ENCODE assay signal across 22 cellular contexts in genomic region chr16:68770671-68771070, GRCh38. TPM values are rescaled to one million over a fixed set of nuclear protein-coding genes. Genes with fewer than 3 reads are reported as not detected.
"Had no signal": no experiment of that assay in that cellular context is flagged by ENCODE, and none has a peak within 500 bp of the region (broad histone marks: within the 10 kb centered on the region; RNA-seq: fewer than 3 reads in every experiment).

No MANE protein-coding gene starts in this region.

- H3K4me3 ChIP-seq: coronary artery, gastrocnemius medialis, left lung, ovary, right lobe of liver, transverse colon, vagina had no signal

- H3K36me3 Mint-ChIP-seq: activated CD8-positive, alpha-beta memory T cell treated with anti-CD3 and anti-CD28 coated beads, Interleukin-2, amount 10 ng/mL, durations not matched to agents 7 days and 5 days had no signal

- H3K9me3 ChIP-seq: gastrocnemius medialis, left lung, ovary, right lobe of liver, transverse colon, vagina had no signal

- H3K27ac Mint-ChIP-seq: activated CD4-positive, alpha-beta memory T cell treated with anti-CD3 and anti-CD28 coated beads, Interleukin-2, amount 10 ng/mL, durations not matched to agents 7 days and 5 days; activated CD8-positive, alpha-beta memory T cell treated with anti-CD3 and anti-CD28 coated beads, Interleukin-2, amount 10 ng/mL, durations not matched to agents 7 days and 5 days; activated T-helper 17 cell treated with anti-CD3 and anti-CD28 coated beads, Interleukin-2, amount 50 U/mL, for 72 hours; stimulated activated naive CD8-positive, alpha-beta T cell treated with anti-CD3 and anti-CD28 coated beads, Interleukin-15, Interleukin-2, amounts not matched to agents 100 ng/mL and 50 ng/mL, for 24 hours had no signal

- H3K27ac ChIP-seq: brain microvascular endothelial cell, coronary artery, gastrocnemius medialis, left lung, ovary, right lobe of liver, transverse colon, vagina had no signal

- DNase-seq: activated CD4-positive, alpha-beta memory T cell treated with anti-CD3 and anti-CD28 coated beads, Interleukin-2, amount 10 ng/mL, durations not matched to agents 7 days and 5 days; activated CD4-positive, alpha-beta T cell treated with anti-CD3 and anti-CD28 coated beads for 48 hours; activated CD4-positive, CD25-positive, alpha-beta regulatory T cell; activated CD8-positive, alpha-beta memory T cell treated with anti-CD3 and anti-CD28 coated beads, Interleukin-2, amount 10 ng/mL, durations not matched to agents 7 days and 5 days; activated naive CD4-positive, alpha-beta T cell; aorta; brain microvascular endothelial cell; gastrocnemius medialis; left lung; midbrain; ovary; right lobe of liver; small intestine; stimulated activated CD4-positive, alpha-beta T cell treated with anti-CD3 and anti-CD28 coated beads, Interleukin-15, amount 100 ng/mL, for 24 hours; stimulated activated CD4-positive, alpha-beta T cell treated with anti-CD3 and anti-CD28 coated beads, Interleukin-2, amount 100 ng/mL, for 48 hours; T-helper 2 cell; transverse colon had no signal

- H3K4me1 ChIP-seq: gastrocnemius medialis, right lobe of liver, transverse colon, vagina had no signal

- H3K36me3 ChIP-seq: brain microvascular endothelial cell, gastrocnemius medialis, left lung, ovary, transverse colon, vagina had no signal

- ATAC-seq: activated CD8-positive, alpha-beta memory T cell treated with anti-CD3 and anti-CD28 coated beads, Interleukin-2, amount 10 ng/mL, durations not matched to agents 7 days and 5 days; activated T-helper 17 cell treated with anti-CD3 and anti-CD28 coated beads, Interleukin-2, amount 50 U/mL, for 72 hours; gastrocnemius medialis; left lung had no signal

- H3K4me3 Mint-ChIP-seq: activated CD4-positive, alpha-beta memory T cell treated with anti-CD3 and anti-CD28 coated beads, Interleukin-2, amount 10 ng/mL, durations not matched to agents 7 days and 5 days; activated CD8-positive, alpha-beta memory T cell treated with anti-CD3 and anti-CD28 coated beads, Interleukin-2, amount 10 ng/mL, durations not matched to agents 7 days and 5 days; activated T-helper 17 cell treated with anti-CD3 and anti-CD28 coated beads, Interleukin-2, amount 50 U/mL, for 72 hours; stimulated activated naive CD8-positive, alpha-beta T cell treated with anti-CD3 and anti-CD28 coated beads, Interleukin-15, Interleukin-2, amounts not matched to agents 100 ng/mL and 50 ng/mL, for 24 hours had no signal

- H3K27me3 ChIP-seq: brain microvascular endothelial cell, gastrocnemius medialis, left lung, ovary, right lobe of liver, transverse colon, vagina had no signal

- H3K9me3 Mint-ChIP-seq: activated CD4-positive, alpha-beta memory T cell treated with anti-CD3 and anti-CD28 coated beads, Interleukin-2, amount 10 ng/mL, durations not matched to agents 7 days and 5 days; activated T-helper 17 cell treated with anti-CD3 and anti-CD28 coated beads, Interleukin-2, amount 50 U/mL, for 72 hours; stimulated activated naive CD8-positive, alpha-beta T cell treated with anti-CD3 and anti-CD28 coated beads, Interleukin-15, Interleukin-2, amounts not matched to agents 100 ng/mL and 50 ng/mL, for 24 hours had no signal

RNA-seq across cellular contexts. Expression of gene CDH1, which starts 33.6 kb away (rescaled TPM):
- total RNA-seq: lung microvascular endothelial cell had no signal
